In genomic region chr9:99971410-99971809, GRCh38 we compare ENCODE assay signal across 33 cellular contexts.
"Had no signal": no experiment of that assay in that cellular context is flagged by ENCODE, and none has a peak within 500 bp of the region (broad histone marks: within the 10 kb centered on the region; RNA-seq: fewer than 3 reads in every experiment).

No MANE protein-coding gene starts in this region.

- H3K27ac ChIP-seq: adrenal gland, ascending aorta, cardiac muscle cell, WERI-Rb-1 had no signal

- ATAC-seq: activated CD4-positive, alpha-beta T cell treated with anti-CD3 and anti-CD28 coated beads for 36 hours; activated CD4-positive, CD25-positive, alpha-beta regulatory T cell treated with anti-CD3 and anti-CD28 coated beads, Interleukin-2, amount 50 U/mL, for 24 hours; activated CD8-positive, alpha-beta T cell treated with anti-CD3 and anti-CD28 coated beads for 36 hours; activated naive CD4-positive, alpha-beta T cell treated with anti-CD3 and anti-CD28 coated beads, Interleukin-2, amount 50 U/mL, for 72 hours; activated T-cell treated with anti-CD3 and anti-CD28 coated beads, Interleukin-2, amount 50 U/mL, for 4 hours; activated T-cell treated with anti-CD3 and anti-CD28 coated beads, Interleukin-2, amount 50 U/mL, for 72 hours; activated T-helper 17 cell treated with anti-CD3 and anti-CD28 coated beads, Interleukin-2, amount 50 U/mL, for 72 hours; WTC11 had no signal

- H3K27me3 ChIP-seq: adrenal gland, ascending aorta, cardiac muscle cell had no signal

- H3K4me1 ChIP-seq: adrenal gland, ascending aorta had no signal

- H3K36me3 ChIP-seq: cardiac muscle cell, WERI-Rb-1 had no signal

- H3K9me3 ChIP-seq: adrenal gland, ascending aorta had no signal

- DNase-seq: activated CD4-positive, alpha-beta memory T cell treated with anti-CD3 and anti-CD28 coated beads for 36 hours; activated CD4-positive, alpha-beta T cell treated with anti-CD3 and anti-CD28 coated beads for 1 hour; activated CD4-positive, alpha-beta T cell treated with anti-CD3 and anti-CD28 coated beads for 36 hours; activated CD4-positive, alpha-beta T cell treated with anti-CD3 and anti-CD28 coated beads for 48 hours; activated CD4-positive, alpha-beta T cell treated with anti-CD3 and anti-CD28 coated beads, Interleukin-2, amount 50 U/mL, for 1 hour; activated CD4-positive, alpha-beta T cell treated with anti-CD3 and anti-CD28 coated beads, Interleukin-2, amount 50 U/mL, for 4 hours; activated CD4-positive, CD25-positive, alpha-beta regulatory T cell; activated CD8-positive, alpha-beta memory T cell treated with anti-CD3 and anti-CD28 coated beads, Interleukin-2, amount 50 U/mL, for 4 hours; activated CD8-positive, alpha-beta T cell treated with anti-CD3 and anti-CD28 coated beads for 36 hours; activated effector memory CD4-positive, alpha-beta T cell treated with anti-CD3 and anti-CD28 coated beads, Interleukin-2, amount 50 U/mL, for 16 hours; activated gamma-delta T cell treated with Interleukin-2 at 50 U/mL for 16 hours; activated naive CD4-positive, alpha-beta T cell; activated naive CD4-positive, alpha-beta T cell treated with anti-CD3 and anti-CD28 coated beads for 36 hours; activated naive CD4-positive, alpha-beta T cell treated with anti-CD3 and anti-CD28 coated beads, Interleukin-2, amount 50 U/mL, for 16 hours; activated naive CD8-positive, alpha-beta T cell treated with anti-CD3 and anti-CD28 coated beads for 36 hours; activated T-cell treated with anti-CD3 and anti-CD28 coated beads for 4 hours; activated T-cell treated with anti-CD3 and anti-CD28 coated beads, Interleukin-2, amount 50 U/mL, for 1 hour; activated T-cell treated with anti-CD3 and anti-CD28 coated beads, Interleukin-2, amount 50 U/mL, for 4 hours; activated T-cell treated with anti-CD3 and anti-CD28 coated beads, Interleukin-2, amount 50 U/mL, for 72 hours; adrenal gland; amniotic stem cell; caudate nucleus; cerebellar nuclear complex; T-helper 1 cell; T-helper 2 cell; T-helper 9 cell; WERI-Rb-1 had no signal

- H3K4me3 ChIP-seq: adrenal gland, ascending aorta, cardiac muscle cell had no signal
